In the genomic region with DNA sequence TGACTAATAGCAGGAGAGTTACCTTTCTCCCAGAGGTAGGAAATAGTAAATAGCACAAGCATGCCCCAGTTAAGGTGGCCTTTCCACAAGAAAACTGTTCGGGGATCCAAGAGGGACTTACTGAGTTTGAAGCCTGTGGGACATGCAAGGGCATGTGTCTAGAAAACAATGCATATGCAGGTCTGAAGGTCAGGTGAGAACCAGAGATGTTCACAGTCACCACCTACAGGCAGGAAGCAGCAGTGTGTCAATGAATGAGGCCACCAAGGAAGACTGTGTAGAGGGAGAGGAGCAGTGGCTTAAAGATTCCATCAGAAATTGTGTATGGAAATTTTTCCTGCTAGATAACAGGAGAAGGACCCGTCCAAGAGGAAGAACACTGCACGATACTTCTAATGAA, we compare ENCODE assay signal across 8 cellular contexts.
DNase-seq lines count a peak whose midpoint lies in the region; ATAC-seq and TF ChIP-seq lines count a peak whose summit lies in the region.

No MANE protein-coding gene starts in this region.

- peaks cover 25% of the 10 kb centered on the region for H3K4me1 Mint-ChIP-seq in type B pancreatic cell (ENCODE audit: unreplicated experiment)
- H3K4me1 Mint-ChIP-seq in activated CD4-positive, alpha-beta memory T cell treated with anti-CD3 and anti-CD28 coated beads for 36 hours (ENCODE audit: low read depth): peaks cover 5% of the 10 kb centered on the region

- CTCF ChIA-PET in activated CD4-positive, alpha-beta memory T cell treated with anti-CD3 and anti-CD28 coated beads for 36 hours (lab: Charles Lee): interaction anchor here (0.6 kb wide), 1 partner anchor 9 kb away, joined by 3 read pairs; no protein-coding TSS in a partner anchor

- H3K4me3 ChIP-seq in left ventricle myocardium inferior (no peak overlapping the region), colonic mucosa (no peak overlapping the region)

- DNase-seq in left ventricle myocardium inferior (no peak), Right ventricle myocardium inferior (ENCODE audit: missing footprints) (no peak), HT-29 (ENCODE audit: low spot score) (peak; percentile 48), colonic mucosa (no peak), type B pancreatic cell (ENCODE audit: extremely low spot score, unreplicated experiment) (no peak), COR-L47 (lab: John Stamatoyannopoulos, UW) (no peak)
- no peak for DNase-seq in activated CD4-positive, alpha-beta memory T cell treated with anti-CD3 and anti-CD28 coated beads for 36 hours

- no peaks in the 10 kb centered on the region for H3K9me3 Mint-ChIP-seq in type B pancreatic cell
- no peaks in the 10 kb centered on the region for H3K9me3 Mint-ChIP-seq in activated CD4-positive, alpha-beta memory T cell treated with anti-CD3 and anti-CD28 coated beads for 36 hours

- H3K4me1 ChIP-seq in left ventricle myocardium inferior (peaks cover 81% of the 10 kb centered on the region), colonic mucosa (no peaks in the 10 kb centered on the region)

- H3K36me3 Mint-ChIP-seq in type B pancreatic cell: peaks cover 41% of the 10 kb centered on the region
- no peaks in the 10 kb centered on the region for H3K36me3 Mint-ChIP-seq in activated CD4-positive, alpha-beta memory T cell treated with anti-CD3 and anti-CD28 coated beads for 36 hours

- intact Hi-C loops in left ventricle myocardium inferior (cut with micrococcal nuclease) (no loop called here), Right ventricle myocardium inferior (cut with DNase I) (no loop called here), colonic mucosa (cut with DNase I) (no loop called here)
- intact Hi-C loops in activated CD4-positive, alpha-beta memory T cell treated with anti-CD3 and anti-CD28 coated beads for 36 hours (cut with micrococcal nuclease): loop anchor here (5.0 kb wide), 1 partner anchor 62 kb away; no protein-coding TSS in a partner anchor

- no peak for ATAC-seq in Right ventricle myocardium inferior
- ATAC-seq in GM21367 (IDR thresholded peaks at IDR 0.05; ENCODE audit: unreplicated experiment): no peak

- POLR2A ChIA-PET in activated CD4-positive, alpha-beta memory T cell treated with anti-CD3 and anti-CD28 coated beads for 36 hours (lab: Charles Lee): no interaction called here

- H3K36me3 ChIP-seq in left ventricle myocardium inferior (peaks cover 24% of the 10 kb centered on the region), colonic mucosa (no peaks in the 10 kb centered on the region)

- H3K27me3 ChIP-seq in left ventricle myocardium inferior (ENCODE audit: low read depth) (no peaks in the 10 kb centered on the region), colonic mucosa (no peaks in the 10 kb centered on the region)

- no peak overlapping the region for H3K9ac ChIP-seq in colonic mucosa (ENCODE audit: low read depth in 2 of 2, low read length in 2 of 2)

- H3K4me3 Mint-ChIP-seq in type B pancreatic cell: no peak overlapping the region
- no peak overlapping the region for H3K4me3 Mint-ChIP-seq in activated CD4-positive, alpha-beta memory T cell treated with anti-CD3 and anti-CD28 coated beads for 36 hours

- no peaks in the 10 kb centered on the region for H3K9me3 ChIP-seq in left ventricle myocardium inferior (replicated peaks)
- H3K9me3 ChIP-seq in colonic mucosa: no peaks in the 10 kb centered on the region

- peak overlapping the region; percentile 35 for H3K27ac Mint-ChIP-seq in type B pancreatic cell
- no peak overlapping the region for H3K27ac Mint-ChIP-seq in activated CD4-positive, alpha-beta memory T cell treated with anti-CD3 and anti-CD28 coated beads for 36 hours

- no peak overlapping the region for H3K27ac ChIP-seq in left ventricle myocardium inferior (replicated peaks)
- no peak overlapping the region for H3K27ac ChIP-seq in colonic mucosa

- H3K27me3 Mint-ChIP-seq in type B pancreatic cell: no peaks in the 10 kb centered on the region
- H3K27me3 Mint-ChIP-seq in activated CD4-positive, alpha-beta memory T cell treated with anti-CD3 and anti-CD28 coated beads for 36 hours: no peaks in the 10 kb centered on the region

- TF ChIP-seq CTCF in left ventricle myocardium inferior (IDR thresholded peaks at IDR 0.05; ENCODE audit: borderline replicate concordance) (peak; percentile 37), colonic mucosa (IDR thresholded peaks at IDR 0.05) (peak; percentile 24), type B pancreatic cell (conservative IDR thresholded peaks at IDR 0.05) (peak; percentile 27)
